Comparison of ENCODE assay signal across 8 cellular contexts in the genomic region with DNA sequence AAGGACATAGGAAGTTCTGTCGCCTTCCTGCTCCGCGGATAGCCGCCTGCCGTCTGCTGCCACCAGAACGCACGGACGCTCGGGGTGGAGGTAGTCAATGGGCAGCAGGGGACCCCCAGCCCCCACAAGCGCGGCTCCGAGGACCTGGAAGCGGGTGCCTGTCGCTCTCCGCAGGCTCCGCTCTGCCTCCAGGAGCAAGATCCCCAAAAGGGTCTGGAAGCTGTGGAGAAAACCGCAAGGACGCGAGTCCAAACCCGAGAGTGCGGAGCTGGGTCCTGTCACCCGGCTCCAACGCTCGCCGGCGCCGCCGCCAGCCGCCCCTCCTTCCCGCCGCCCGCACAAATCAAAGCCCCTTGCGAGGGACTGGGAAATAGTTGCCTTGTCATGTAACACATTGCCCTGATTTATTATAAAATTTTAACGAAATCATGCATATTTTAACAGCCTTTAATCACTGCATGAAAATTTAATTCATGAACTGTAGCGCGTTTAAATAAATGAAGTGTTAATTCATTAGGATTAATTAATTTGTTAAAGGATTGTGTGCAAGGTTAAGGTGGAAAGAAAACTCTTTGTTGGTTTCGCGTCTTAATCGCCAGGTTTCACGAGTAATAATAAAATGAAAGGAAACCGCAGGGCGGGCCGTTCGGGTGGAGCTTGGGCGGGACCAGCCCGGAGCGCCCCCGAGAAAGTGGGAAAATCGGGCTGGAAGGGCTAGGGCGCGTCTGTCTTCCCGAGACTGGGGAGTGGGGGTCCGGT. TPM values are rescaled to one million over a fixed set of nuclear protein-coding genes. Genes with fewer than 3 reads are reported as not detected.
DNase-seq lines count a peak whose midpoint lies in the region; TF ChIP-seq lines count a peak whose summit lies in the region.
"Had no signal": no experiment of that assay in that cellular context is flagged by ENCODE, and none has a peak within 500 bp of the region (broad histone marks: within the 10 kb centered on the region; RNA-seq: fewer than 3 reads in every experiment).

No MANE protein-coding gene starts in this region.

- H3K27me3 Mint-ChIP-seq in HFFc6 (ENCODE audit: insufficient read depth), result peaks cover 58% of the 10 kb centered on the region
- peaks cover 41% of the 10 kb centered on the region for H3K27me3 Mint-ChIP-seq in activated naive CD8-positive, alpha-beta T cell

- DNase-seq in HFFc6, result no peak
- DNase-seq in spleen, result peak; percentile 77
- no peak for DNase-seq in stimulated activated CD8-positive, alpha-beta memory T cell treated with anti-CD3 and anti-CD28 coated beads, Interleukin-4, amount 100 ng/mL, for 48 hours
- no peak for DNase-seq in A172 (ENCODE audit: low spot score)
- DNase-seq in SIG-M5 (lab: John Stamatoyannopoulos, UW), result no peak

- H3K4me3 ChIP-seq in iPS-20b (ENCODE audit: low read length) (peak overlapping the region; percentile 65), spleen (peak overlapping the region; percentile 31 to 68 (median 42))
- H3K4me3 ChIP-seq: K562 had no signal

- no peaks in the 10 kb centered on the region for H3K36me3 ChIP-seq in iPS-20b (ENCODE audit: insufficient read depth, low read depth, low read length)
- H3K36me3 ChIP-seq in spleen, result peaks cover 0 to 5% (median 0%) of the 10 kb centered on the region in 6 donors

- H3K27ac Mint-ChIP-seq in HFFc6, result no peak overlapping the region
- H3K27ac Mint-ChIP-seq in activated naive CD8-positive, alpha-beta T cell, result no peak overlapping the region

- 1 to 3% (median 2%) methylated on average over 37 to 53 of the region's 53 CpGs for WGBS in spleen, 5 donors

- H3K4me3 Mint-ChIP-seq in HFFc6, result peak overlapping the region; percentile 87
- peak overlapping the region; percentile 81 for H3K4me3 Mint-ChIP-seq in activated naive CD8-positive, alpha-beta T cell

- H3K4me1 ChIP-seq in iPS-20b (ENCODE audit: insufficient read depth, low read length) (peaks cover 10% of the 10 kb centered on the region; the same call in 1 of the 2 replicates), spleen (peaks cover 16 to 47% (median 34%) of the 10 kb centered on the region in 6 donors)

- no peak overlapping the region for H3K9ac ChIP-seq in iPS-20b (ENCODE audit: low read depth, low read length)

- H3K9me3 ChIP-seq in iPS-20b (ENCODE audit: insufficient read depth, low read depth, low read length) (no peaks in the 10 kb centered on the region; the same call in 1 of the 2 replicates), spleen (no peaks in the 10 kb centered on the region)

- H3K9me3 Mint-ChIP-seq in HFFc6, result no peaks in the 10 kb centered on the region
- H3K9me3 Mint-ChIP-seq in activated naive CD8-positive, alpha-beta T cell (ENCODE audit: low read depth), result peaks cover 5% of the 10 kb centered on the region

- no peak overlapping the region for H3K27ac ChIP-seq in iPS-20b (ENCODE audit: low read length)
- no peak overlapping the region for H3K27ac ChIP-seq in spleen

- peaks cover 19% of the 10 kb centered on the region for H3K4me1 Mint-ChIP-seq in HFFc6 (ENCODE audit: low read depth)
- H3K4me1 Mint-ChIP-seq in activated naive CD8-positive, alpha-beta T cell (ENCODE audit: low read depth), result peaks cover 39% of the 10 kb centered on the region

- TF ChIP-seq POLR2A in spleen (IDR thresholded peaks at IDR 0.05), result no peak

- no peak for TF ChIP-seq CTCF in HFFc6 (IDR thresholded peaks at IDR 0.05)
- no peak for TF ChIP-seq CTCF in spleen (IDR thresholded peaks at IDR 0.05 in 8 of 11, conservative IDR thresholded peaks at IDR 0.05 in 3 of 11)

- intact Hi-C loops in spleen (cut with DNase I; ENCODE audit: low total_unique reads), result no loop called here

- H3K27me3 ChIP-seq in iPS-20b (ENCODE audit: insufficient read depth, low read length), result peaks cover 97% of the 10 kb centered on the region
- peaks cover 11 to 80% (median 67%) of the 10 kb centered on the region in 7 donors for H3K27me3 ChIP-seq in spleen (replicated peaks in 1 of 7)

- H3K36me3 Mint-ChIP-seq in HFFc6 (ENCODE audit: low read depth), result no peaks in the 10 kb centered on the region
- H3K36me3 Mint-ChIP-seq in activated naive CD8-positive, alpha-beta T cell, result peaks cover 2% of the 10 kb centered on the region

RNA-seq across cellular contexts. Expression of a gene that starts 5.5 kb away (rescaled TPM):
- total RNA-seq in HFFc6 (2021; fragmentation: NEBNext Ultra II Directional; extraction: Animal tissue kit (Norgen Biotek cat#: 25700)), result not detected
- total RNA-seq in spleen, result under 1 TPM in 1 of 7 donors, not detected in 6; 0.07 TPM
- under 1 TPM; 0.03 to 0.17 (median 0.09) TPM for polyA plus RNA-seq in spleen
- not detected in 2 replicates for total RNA-seq in A172 (2014; rRNA removed; shearing (Covaris generic))

RNA-seq across cellular contexts. Expression of a gene that starts 50.1 kb away (rescaled TPM):
- 10 to 100 TPM in 4 of 6 experiments, 1 to 10 TPM in 2; 7.4 to 10.6 (median 10.3) TPM for total RNA-seq in HFFc6 (2021; fragmentation: NEBNext Ultra II Directional; extraction: Animal tissue kit (Norgen Biotek cat#: 25700))
- total RNA-seq in spleen, result 10 to 100 TPM; 11.5 to 14.7 (median 12.9) TPM
- polyA plus RNA-seq in spleen, result 1 to 10 TPM; 4.1 to 7.0 (median 5.0) TPM
- total RNA-seq in A172 (2014; rRNA removed; shearing (Covaris generic)), result 18.3 and 23.2 TPM in 2 replicates
